Comparison of ENCODE assay signal across 1 cellular context in genomic region chr3:127791221-127791913, GRCh38.
TF ChIP-seq lines count a peak whose summit lies in the region.

No MANE protein-coding gene starts in this region.

TF ChIP-seq in HEK293, 187 proteins besides CTCF, POLR2A, EP300 and RAD21 (continued from another document):
- peak; percentile 34; the same call in 1 of the 2 replicates for TF ChIP-seq PATZ1 (tag by site-specific recombination; IDR thresholded peaks at IDR 0.05)
- TF ChIP-seq ZNF510 (tag by site-specific recombination; IDR thresholded peaks at IDR 0.05; ENCODE audit: insufficient replicate concordance), result no peak
- TF ChIP-seq ZNF488 (tag by site-specific recombination; IDR thresholded peaks at IDR 0.05), result no peak
- no peak for TF ChIP-seq ZNF157 (tag by site-specific recombination; IDR thresholded peaks at IDR 0.05)
- no peak for TF ChIP-seq ZNF280C (tag by site-specific recombination; IDR thresholded peaks at IDR 0.05)
- peak; percentile 88 for TF ChIP-seq WT1 (tag by site-specific recombination; IDR thresholded peaks at IDR 0.05)
- TF ChIP-seq ZNF24 (tag by site-specific recombination; IDR thresholded peaks at IDR 0.05), result peak; percentile 43; the same call in 1 of the 2 replicates
- no peak for TF ChIP-seq ZNF311 (tag by site-specific recombination; IDR thresholded peaks at IDR 0.05; ENCODE audit: borderline replicate concordance)
- TF ChIP-seq GLIS2 (tag by site-specific recombination; IDR thresholded peaks at IDR 0.05), result no peak
- no peak for TF ChIP-seq ZNF423 (tag by site-specific recombination; IDR thresholded peaks at IDR 0.05)
- TF ChIP-seq ZNF518A (tag by site-specific recombination; conservative IDR thresholded peaks at IDR 0.05; ENCODE audit: low read depth), result no peak
- TF ChIP-seq ZNF335 (tag by site-specific recombination; conservative IDR thresholded peaks at IDR 0.05), result peak; percentile 27; the same call in 1 of the 2 replicates
- TF ChIP-seq SP2 (tag by site-specific recombination; IDR thresholded peaks at IDR 0.05), result no peak
- no peak for TF ChIP-seq ZNF169 (tag by site-specific recombination; IDR thresholded peaks at IDR 0.05)
- no peak for TF ChIP-seq AEBP2 (tag by site-specific recombination; IDR thresholded peaks at IDR 0.05; ENCODE audit: borderline replicate concordance)
- TF ChIP-seq HOXC10 (CRISPR knock-in tag; IDR thresholded peaks at IDR 0.05), result no peak
- TF ChIP-seq ZNF146 (tag by site-specific recombination; IDR thresholded peaks at IDR 0.05), result no peak
- TF ChIP-seq ZNF501 (tag by site-specific recombination; IDR thresholded peaks at IDR 0.05), result no peak
- no peak for TF ChIP-seq ZNF140 (tag by site-specific recombination; IDR thresholded peaks at IDR 0.05)
- TF ChIP-seq ZNF701 (tag by site-specific recombination; IDR thresholded peaks at IDR 0.05), result no peak
TF ChIP-seq in HEK293: peak in this region for 18.
